8 cellular contexts compared by ENCODE assay signal in genomic region chr1:68442822-68443556, GRCh38. TPM values are rescaled to one million over a fixed set of nuclear protein-coding genes. Genes with fewer than 3 reads are reported as not detected.
DNase-seq lines count a peak whose midpoint lies in the region; ATAC-seq and TF ChIP-seq lines count a peak whose summit lies in the region.

No MANE protein-coding gene starts in this region.

- H3K27ac Mint-ChIP-seq in activated naive CD8-positive, alpha-beta T cell treated with anti-CD3 and anti-CD28 coated beads, Interleukin-2, amount 50 U/mL, for 24 hours = no peak overlapping the region
- H3K27ac Mint-ChIP-seq in activated naive CD8-positive, alpha-beta T cell treated with anti-CD3 and anti-CD28 coated beads for 36 hours = no peak overlapping the region
- H3K27ac Mint-ChIP-seq in natural killer cell treated with Interleukin-12 subunit alpha and Interleukin-12 subunit beta and Interleukin-15 and Interleukin-18, amount 100 ng/mL, for 72 hours = no peak overlapping the region

- peak; percentile 3 for DNase-seq in activated naive CD8-positive, alpha-beta T cell treated with anti-CD3 and anti-CD28 coated beads, Interleukin-2, amount 50 U/mL, for 24 hours
- DNase-seq in activated naive CD8-positive, alpha-beta T cell treated with anti-CD3 and anti-CD28 coated beads for 36 hours = no peak
- DNase-seq in HT1080 (ENCODE audit: low read depth) (peak; percentile 78), SK-N-DZ (ENCODE audit: low spot score) (peak; percentile 15), fibroblast of the aortic adventitia (ENCODE audit: low read depth) (peak; percentile 67), prostate gland (ENCODE audit: low spot score) (no peak)
- DNase-seq in natural killer cell treated with Interleukin-12 subunit alpha and Interleukin-12 subunit beta and Interleukin-15 and Interleukin-18, amount 100 ng/mL, for 72 hours (ENCODE audit: low spot score) = no peak

- no peaks in the 10 kb centered on the region for H3K4me1 ChIP-seq in prostate gland (replicated peaks)

- no peaks in the 10 kb centered on the region for H3K4me1 Mint-ChIP-seq in activated naive CD8-positive, alpha-beta T cell treated with anti-CD3 and anti-CD28 coated beads, Interleukin-2, amount 50 U/mL, for 24 hours
- H3K4me1 Mint-ChIP-seq in activated naive CD8-positive, alpha-beta T cell treated with anti-CD3 and anti-CD28 coated beads for 36 hours = no peaks in the 10 kb centered on the region
- no peaks in the 10 kb centered on the region for H3K4me1 Mint-ChIP-seq in natural killer cell treated with Interleukin-12 subunit alpha and Interleukin-12 subunit beta and Interleukin-15 and Interleukin-18, amount 100 ng/mL, for 72 hours (ENCODE audit: low read depth in 2 of 2)

- no peak overlapping the region for H3K4me3 Mint-ChIP-seq in activated naive CD8-positive, alpha-beta T cell treated with anti-CD3 and anti-CD28 coated beads, Interleukin-2, amount 50 U/mL, for 24 hours
- no peak overlapping the region for H3K4me3 Mint-ChIP-seq in activated naive CD8-positive, alpha-beta T cell treated with anti-CD3 and anti-CD28 coated beads for 36 hours
- H3K4me3 Mint-ChIP-seq in natural killer cell treated with Interleukin-12 subunit alpha and Interleukin-12 subunit beta and Interleukin-15 and Interleukin-18, amount 100 ng/mL, for 72 hours = no peak overlapping the region

- intact Hi-C loops in prostate gland (cut with DNase I) = no loop called here

- no peaks in the 10 kb centered on the region for H3K36me3 Mint-ChIP-seq in activated naive CD8-positive, alpha-beta T cell treated with anti-CD3 and anti-CD28 coated beads, Interleukin-2, amount 50 U/mL, for 24 hours (ENCODE audit: low read depth)
- H3K36me3 Mint-ChIP-seq in activated naive CD8-positive, alpha-beta T cell treated with anti-CD3 and anti-CD28 coated beads for 36 hours = no peaks in the 10 kb centered on the region
- H3K36me3 Mint-ChIP-seq in natural killer cell treated with Interleukin-12 subunit alpha and Interleukin-12 subunit beta and Interleukin-15 and Interleukin-18, amount 100 ng/mL, for 72 hours = no peaks in the 10 kb centered on the region

- TF ChIP-seq CTCF in fibroblast of the aortic adventitia (IDR thresholded peaks at IDR 0.05; ENCODE audit: insufficient read depth, low read length) (peak; percentile 80), prostate gland (IDR thresholded peaks at IDR 0.05) (peak in 3 of 4 experiments; percentile 6 to 36 (median 16))

- TF ChIP-seq POLR2A in prostate gland (IDR thresholded peaks at IDR 0.05) = no peak

- no peaks in the 10 kb centered on the region for H3K9me3 ChIP-seq in prostate gland

- H3K36me3 ChIP-seq in prostate gland = no peaks in the 10 kb centered on the region

- no peak for ATAC-seq in activated naive CD8-positive, alpha-beta T cell treated with anti-CD3 and anti-CD28 coated beads, Interleukin-2, amount 50 U/mL, for 24 hours
- peak; percentile 90 for ATAC-seq in GM21619 (IDR thresholded peaks at IDR 0.05; ENCODE audit: unreplicated experiment)
- ATAC-seq in natural killer cell treated with Interleukin-12 subunit alpha and Interleukin-12 subunit beta and Interleukin-15 and Interleukin-18, amount 100 ng/mL, for 72 hours = no peak

- 42% methylated on average over 5 of the region's 5 CpGs for WGBS in prostate gland

- H3K27ac ChIP-seq in prostate gland = no peak overlapping the region

- peaks cover 2% of the 10 kb centered on the region for H3K27me3 ChIP-seq in prostate gland (replicated peaks; ENCODE audit: insufficient read depth)

- H3K4me3 ChIP-seq in fibroblast of the aortic adventitia (ENCODE audit: low read depth, low read length) = no peak overlapping the region
- no peak overlapping the region for H3K4me3 ChIP-seq in prostate gland

- H3K27me3 Mint-ChIP-seq in activated naive CD8-positive, alpha-beta T cell treated with anti-CD3 and anti-CD28 coated beads, Interleukin-2, amount 50 U/mL, for 24 hours = peaks cover 4% of the 10 kb centered on the region
- H3K27me3 Mint-ChIP-seq in activated naive CD8-positive, alpha-beta T cell treated with anti-CD3 and anti-CD28 coated beads for 36 hours = peaks cover 5% of the 10 kb centered on the region
- H3K27me3 Mint-ChIP-seq in natural killer cell treated with Interleukin-12 subunit alpha and Interleukin-12 subunit beta and Interleukin-15 and Interleukin-18, amount 100 ng/mL, for 72 hours = peaks cover 7 to 21% of the 10 kb centered on the region in 2 donors

- H3K9me3 Mint-ChIP-seq in activated naive CD8-positive, alpha-beta T cell treated with anti-CD3 and anti-CD28 coated beads, Interleukin-2, amount 50 U/mL, for 24 hours = no peaks in the 10 kb centered on the region
- H3K9me3 Mint-ChIP-seq in activated naive CD8-positive, alpha-beta T cell treated with anti-CD3 and anti-CD28 coated beads for 36 hours = no peaks in the 10 kb centered on the region
- peaks cover 5% of the 10 kb centered on the region for H3K9me3 Mint-ChIP-seq in natural killer cell treated with Interleukin-12 subunit alpha and Interleukin-12 subunit beta and Interleukin-15 and Interleukin-18, amount 100 ng/mL, for 72 hours

RNA-seq across cellular contexts. Expression of gene RPE65, which starts 6.8 kb away (rescaled TPM):
- total RNA-seq in activated naive CD8-positive, alpha-beta T cell treated with anti-CD3 and anti-CD28 coated beads for 36 hours = not detected
- not detected in 2 replicates for total RNA-seq in HT1080 (2014; rRNA removed; shearing (Covaris generic))
- polyA plus RNA-seq in HT1080 (2015; cell fraction: cytosol; rRNA removed) = not detected in 2 replicates
- polyA plus RNA-seq in HT1080 (2015; cell fraction: nucleus; rRNA removed) = not detected in 2 replicates
- polyA plus RNA-seq in SK-N-DZ (2014; cell fraction: cytosol; rRNA removed) = not detected in 2 replicates
- polyA plus RNA-seq in SK-N-DZ (2014; cell fraction: nucleus; rRNA removed) = not detected in 2 replicates
- total RNA-seq in fibroblast of the aortic adventitia (ENCODE audit: low replicate concordance) = not detected in 2 replicates
- under 1 TPM; 0.57 to 0.91 TPM for total RNA-seq in prostate gland
- total RNA-seq in natural killer cell treated with Interleukin-12 subunit alpha and Interleukin-12 subunit beta and Interleukin-15 and Interleukin-18, amount 100 ng/mL, for 72 hours = not detected

RNA-seq across cellular contexts. Expression of gene DEPDC1, which starts 53.9 kb away (rescaled TPM):
- total RNA-seq in activated naive CD8-positive, alpha-beta T cell treated with anti-CD3 and anti-CD28 coated beads for 36 hours = 10 to 100 TPM; 13.3 to 15.5 TPM
- total RNA-seq in HT1080 (2014; rRNA removed; shearing (Covaris generic)) = 53.4 and 55.3 TPM in 2 replicates
- polyA plus RNA-seq in HT1080 (2015; cell fraction: cytosol; rRNA removed) = 37.4 and 55.6 TPM in 2 replicates
- 45.4 and 53.8 TPM in 2 replicates for polyA plus RNA-seq in HT1080 (2015; cell fraction: nucleus; rRNA removed)
- 24.3 and 38.1 TPM in 2 replicates for polyA plus RNA-seq in SK-N-DZ (2014; cell fraction: cytosol; rRNA removed)
- polyA plus RNA-seq in SK-N-DZ (2014; cell fraction: nucleus; rRNA removed) = 45.0 and 48.3 TPM in 2 replicates
- total RNA-seq in fibroblast of the aortic adventitia (ENCODE audit: low replicate concordance) (1.6 and 36.1 TPM in 2 replicates), prostate gland (1 to 10 TPM in 1 of 2 donors, under 1 TPM in 1; 0.46 to 3.0 TPM)
- 10 to 100 TPM; 10.7 to 20.9 TPM for total RNA-seq in natural killer cell treated with Interleukin-12 subunit alpha and Interleukin-12 subunit beta and Interleukin-15 and Interleukin-18, amount 100 ng/mL, for 72 hours

Comparison
In these comparisons a context has a peak if more than half of its experiments do, and no peak if none do; other contexts are left out.
1. DNase-seq: peak in activated naive CD8-positive, alpha-beta T cell treated with anti-CD3 and anti-CD28 coated beads, Interleukin-2, amount 50 U/mL, for 24 hours (single experiment), HT1080 (single experiment), SK-N-DZ (single experiment) and fibroblast of the aortic adventitia (single experiment); none in activated naive CD8-positive, alpha-beta T cell treated with anti-CD3 and anti-CD28 coated beads for 36 hours (single experiment), prostate gland (single experiment) and natural killer cell treated with Interleukin-12 subunit alpha and Interleukin-12 subunit beta and Interleukin-15 and Interleukin-18, amount 100 ng/mL, for 72 hours (single experiment).